10 cellular contexts compared by ENCODE assay signal in genomic region chr4:76658231-76659102, GRCh38.
DNase-seq lines count a peak whose midpoint lies in the region; ATAC-seq and TF ChIP-seq lines count a peak whose summit lies in the region.
"Had no signal": no experiment of that assay in that cellular context is flagged by ENCODE, and none has a peak within 500 bp of the region (broad histone marks: within the 10 kb centered on the region; RNA-seq: fewer than 3 reads in every experiment).

No MANE protein-coding gene starts in this region.

- no peak overlapping the region; the same call in 1 of the 2 replicates for H3K4me3 ChIP-seq in HFF-Myc (replicated peaks; ENCODE audit: low read depth, low read length)
- H3K4me3 ChIP-seq in RWPE2 (ENCODE audit: severe bottlenecking), result no peak overlapping the region
- no peak overlapping the region for H3K4me3 ChIP-seq in foreskin fibroblast (ENCODE audit: low read depth in 1 of 2, low read length in 2 of 2)

- no peak overlapping the region for H3K4me3 Mint-ChIP-seq in T-helper 2 cell treated with Interferon-gamma antibody and Interleukin-4, amounts not matched to agents 5 μg/mL and 100 μg/mL, for 36 hours

- H3K36me3 Mint-ChIP-seq in T-helper 2 cell treated with Interferon-gamma antibody and Interleukin-4, amounts not matched to agents 5 μg/mL and 100 μg/mL, for 36 hours (ENCODE audit: low read depth), result no peaks in the 10 kb centered on the region

- no peaks in the 10 kb centered on the region for H3K27me3 ChIP-seq in RWPE2 (ENCODE audit: insufficient read depth, poor library complexity, severe bottlenecking)

- peaks cover 27% of the 10 kb centered on the region for H3K4me1 ChIP-seq in RWPE2 (ENCODE audit: insufficient read depth, poor library complexity, severe bottlenecking)

- no peaks in the 10 kb centered on the region for H3K36me3 ChIP-seq in RWPE2 (ENCODE audit: low read depth)

- H3K27ac ChIP-seq in RWPE2 (ENCODE audit: poor library complexity, severe bottlenecking), result peak overlapping the region; percentile 59

- TF ChIP-seq CTCF in AG09319 (IDR thresholded peaks at IDR 0.05; ENCODE audit: low read depth, low read length) (no peak), HFF-Myc (IDR thresholded peaks at IDR 0.05; ENCODE audit: low read depth, low read length, missing control alignments) (no peak), RWPE2 (IDR thresholded peaks at IDR 0.05; ENCODE audit: poor library complexity, severe bottlenecking) (no peak), foreskin fibroblast (IDR thresholded peaks at IDR 0.05; ENCODE audit: low read depth, low read length) (no peak)

- DNase-seq in AG09319 (ENCODE audit: extremely low read depth, low read depth) (peak; percentile 77), HFF-Myc (ENCODE audit: extremely low read depth, low read depth) (peak; percentile 79), RWPE2 (ENCODE audit: low spot score) (no peak), foreskin fibroblast (peak; percentile 77 to 87), NCI-H446 treated with DMSO at 0.1 percent for 48 hours (lab: John Stamatoyannopoulos, UW) (no peak)
- no peak for DNase-seq in T-helper 2 cell treated with Interferon-gamma antibody and Interleukin-4, amounts not matched to agents 5 μg/mL and 100 μg/mL, for 36 hours (ENCODE audit: low spot score)
- DNase-seq in stimulated activated naive CD4-positive, alpha-beta T cell (lab: John Stamatoyannopoulos, UW), result no peak
- DNase-seq: OCI-M1; stimulated activated CD4-positive, alpha-beta T cell treated with anti-CD3 and anti-CD28 coated beads, Interleukin-4, amount 100 ng/mL, for 4 hours had no signal

- ATAC-seq in RWPE2 (ENCODE audit: low read depth) (peak; percentile 81), HG03571 (IDR thresholded peaks at IDR 0.05; ENCODE audit: unreplicated experiment) (no peak)

- no peaks in the 10 kb centered on the region for H3K4me1 Mint-ChIP-seq in T-helper 2 cell treated with Interferon-gamma antibody and Interleukin-4, amounts not matched to agents 5 μg/mL and 100 μg/mL, for 36 hours (ENCODE audit: low read depth)

- no peaks in the 10 kb centered on the region for H3K9me3 Mint-ChIP-seq in T-helper 2 cell treated with Interferon-gamma antibody and Interleukin-4, amounts not matched to agents 5 μg/mL and 100 μg/mL, for 36 hours

- no peaks in the 10 kb centered on the region for H3K9me3 ChIP-seq in RWPE2 (ENCODE audit: severe bottlenecking)

- no peak overlapping the region for H3K27ac Mint-ChIP-seq in T-helper 2 cell treated with Interferon-gamma antibody and Interleukin-4, amounts not matched to agents 5 μg/mL and 100 μg/mL, for 36 hours

- H3K27me3 Mint-ChIP-seq in T-helper 2 cell treated with Interferon-gamma antibody and Interleukin-4, amounts not matched to agents 5 μg/mL and 100 μg/mL, for 36 hours (ENCODE audit: low read depth), result peaks cover 4% of the 10 kb centered on the region

Comparison
In these comparisons a context has a peak if more than half of its experiments do, and no peak if none do; other contexts are left out.
1. DNase-seq: peak in AG09319 (single experiment), HFF-Myc (single experiment) and foreskin fibroblast (2 of 2); none in RWPE2 (single experiment), NCI-H446 treated with DMSO at 0.1 percent for 48 hours (single experiment), T-helper 2 cell treated with Interferon-gamma antibody and Interleukin-4, amounts not matched to agents 5 μg/mL and 100 μg/mL, for 36 hours (single experiment) and stimulated activated naive CD4-positive, alpha-beta T cell (0 of 6).